In the genomic region with DNA sequence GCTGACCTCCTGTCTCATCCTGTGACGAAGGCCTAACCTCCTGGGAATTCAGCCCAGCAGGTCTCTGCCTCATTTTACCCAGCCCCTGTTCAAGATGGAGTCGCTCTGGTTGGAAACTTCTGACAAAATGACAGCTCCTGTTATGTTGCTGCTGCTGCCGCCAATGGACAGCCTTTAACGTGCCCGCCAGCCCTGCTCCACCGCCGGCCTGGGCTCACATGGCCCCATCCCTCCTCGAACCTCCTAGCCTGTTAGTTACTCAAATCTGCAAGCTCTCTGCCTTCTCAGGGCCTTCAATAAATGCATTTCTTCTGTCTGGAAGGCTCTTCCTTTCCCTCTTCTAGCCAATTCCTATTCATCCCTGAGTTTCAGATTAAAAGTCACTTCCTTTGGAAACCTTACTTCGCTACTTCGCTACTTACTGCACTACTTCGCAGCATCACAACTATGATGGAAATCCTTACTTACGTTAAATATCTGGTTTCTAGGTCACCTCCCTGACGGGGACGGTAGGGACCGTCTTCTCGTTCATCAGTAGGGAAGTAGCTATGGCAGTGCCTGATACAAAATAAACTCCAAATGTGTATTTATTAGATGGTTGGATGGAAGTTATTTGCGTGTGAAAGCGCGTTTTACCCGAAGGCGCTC, we compare ENCODE assay signal across 8 cellular contexts. TPM values are rescaled to one million over a fixed set of nuclear protein-coding genes. Genes with fewer than 3 reads are reported as not detected.
A peak's percentile ranks its signal among the peaks of the same experiment; 100 is the strongest.
DNase-seq lines count a peak whose midpoint lies in the region; ATAC-seq, FAIRE-seq and TF ChIP-seq lines count a peak whose summit lies in the region.

No MANE protein-coding gene starts in this region.

- no peak for TF ChIP-seq RAD21 in H1 (IDR thresholded peaks at IDR 0.05 in 1 of 2, conservative IDR thresholded peaks at IDR 0.05 in 1 of 2; ENCODE audit: low read depth in 2 of 2, low read length in 2 of 2)

- H3K14ac ChIP-seq in H1 (ENCODE audit: insufficient read length) = no peak overlapping the region

- H3F3A ChIP-seq in neural progenitor cell (ENCODE audit: low read depth) = peaks cover 6% of the 10 kb centered on the region

- 49% methylated on average over 21 of the region's 21 CpGs; no CpG with 5 or more reads in 1 of the 2 experiments for WGBS in H1 (ENCODE audit: extremely low coverage in 1 of 2, insufficient coverage in 1 of 2, insufficient read length in 1 of 2, insufficient replicate concordance in 2 of 2, low coverage in 1 of 2, low lambda C conversion rate in 2 of 2, missing lambda C conversion rate in 1 of 2), 2 experiments

- H3K4me2 ChIP-seq in OCI-LY7 (ENCODE audit: low read length) (peak overlapping the region; percentile 80), H1 (ENCODE audit: insufficient read depth in 1 of 2, low read depth in 2 of 2, low read length in 2 of 2) (peak overlapping the region; percentile 94 to 95), neural progenitor cell (peak overlapping the region; percentile 78)

- H4K8ac ChIP-seq in H1 (ENCODE audit: extremely low read depth, insufficient read depth, low read length) = peak overlapping the region; percentile 95; the same call in 1 of the 2 replicates

- H2BK20ac ChIP-seq in H1 (ENCODE audit: low read length) = 0 out of 2 replicates have a peak overlapping the region, but pooled peaks have one; percentile 72

- H4K20me1 ChIP-seq in OCI-LY7 (ENCODE audit: insufficient read depth, low read length) (no peaks in the 10 kb centered on the region), H1 (replicated peaks in 1 of 2; ENCODE audit: control insufficient read depth in 1 of 2, insufficient read depth in 2 of 2, low read length in 2 of 2) (peaks cover 1 to 2% of the 10 kb centered on the region in 2 experiments), neural progenitor cell (ENCODE audit: low read depth) (no peaks in the 10 kb centered on the region)

- H3K79me2 ChIP-seq in OCI-LY7 (ENCODE audit: insufficient read depth, low read depth, low read length) = peaks cover 4% of the 10 kb centered on the region; the same call in 1 of the 2 replicates
- no peaks in the 10 kb centered on the region for H3K79me2 ChIP-seq in H1 (ENCODE audit: control insufficient read depth in 1 of 2, insufficient read depth in 2 of 2, low read length in 2 of 2)
- H3K79me2 ChIP-seq in neural progenitor cell (ENCODE audit: low read depth) = peaks cover 5% of the 10 kb centered on the region

- peak overlapping the region; percentile 93; the same call in 1 of the 2 replicates for H2BK5ac ChIP-seq in H1 (ENCODE audit: low read depth, low read length)

- H3K56ac ChIP-seq in H1 (replicated peaks; ENCODE audit: insufficient read length, low read depth, low read length) = no peak overlapping the region

- H2AFZ ChIP-seq in OCI-LY7 (ENCODE audit: low read length) = peak overlapping the region; percentile 66
- 0 out of 2 replicates have a peak overlapping the region, but pooled peaks have one; percentile 3 for H2AFZ ChIP-seq in H1 (ENCODE audit: low read length)
- peak overlapping the region; percentile 31 for H2AFZ ChIP-seq in neural progenitor cell (replicated peaks)

- TF ChIP-seq POLR2A in H1 (IDR thresholded peaks at IDR 0.05; ENCODE audit: control extremely low read depth in 1 of 2, low read depth in 2 of 2, low read length in 2 of 2) = no peak

- TSS peak; percentile 93 for BruUV-seq in OCI-LY7 (replicated peaks; lab: Mats Ljungman, UMichigan)

- peak overlapping the region; percentile 70 for H4K5ac ChIP-seq in H1 (ENCODE audit: insufficient read length, low read depth, low read length)

- H2AK5ac ChIP-seq in H1 (ENCODE audit: low read depth, low read length) = peak overlapping the region; percentile 70; the same call in 1 of the 2 replicates

- H3K4ac ChIP-seq in H1 (replicated peaks; ENCODE audit: insufficient read length, low read depth, low read length) = peak overlapping the region; percentile 97

- H2BK12ac ChIP-seq in H1 (ENCODE audit: low read depth, low read length) = peak overlapping the region; percentile 96; the same call in 1 of the 2 replicates

- peaks cover 3% of the 10 kb centered on the region for H3K27me3 Mint-ChIP-seq in neural progenitor cell (ENCODE audit: insufficient read depth, low read depth)

- H3K4me3 ChIP-seq in OCI-LY7 (ENCODE audit: low read depth, low read length, poor library complexity, severe bottlenecking) (peak overlapping the region; percentile 79), H1 (ENCODE audit: extremely low read depth in 1 of 4, insufficient read depth in 2 of 4, low read depth in 3 of 4, low read length in 4 of 4) (peak overlapping the region; percentile 50 to 72 (median 62); a peak in 6 of 8 replicates), neural progenitor cell (peak overlapping the region; percentile 52)

- H3K27ac ChIP-seq in OCI-LY7 (ENCODE audit: low read depth, low read length, poor library complexity, severe bottlenecking) = peak overlapping the region; percentile 60
- no peak overlapping the region; the same call in 1 of the 2 replicates for H3K27ac ChIP-seq in H1 (ENCODE audit: low read depth, low read length)
- H3K27ac ChIP-seq in neural progenitor cell = no peak overlapping the region

- H3K9me3 Mint-ChIP-seq in neural progenitor cell = no peaks in the 10 kb centered on the region

- H2BK15ac ChIP-seq in H1 (ENCODE audit: low read length) = peak overlapping the region; percentile 75; the same call in 1 of the 2 replicates

- H3K9me3 ChIP-seq in OCI-LY7 (ENCODE audit: low read length) (no peaks in the 10 kb centered on the region), H1 (ENCODE audit: insufficient read depth in 2 of 2, low read depth in 1 of 2, low read length in 1 of 2) (no peaks in the 10 kb centered on the region), neural progenitor cell (ENCODE audit: low read depth) (no peaks in the 10 kb centered on the region)

- peaks cover 9% of the 10 kb centered on the region for H3K23me2 ChIP-seq in H1 (ENCODE audit: low read depth, low read length)

- H3K4me3 Mint-ChIP-seq in neural progenitor cell = peak overlapping the region; percentile 84

- POLR2A ChIA-PET in OCI-LY7 (lab: Charles Lee) (no interaction called here), H1 (lab: Charles Lee; ENCODE audit: partially characterized antibody) (interaction anchor here (0.8 to 4.3 kb wide), 9 partner anchors 9 to 263 kb away, joined by 3 to 43 read pairs (median 5); a partner anchor contains a TSS)

- H3K23ac ChIP-seq in H1 (ENCODE audit: insufficient read length) = no peak overlapping the region

- peaks cover 30% of the 10 kb centered on the region for H3K4me1 ChIP-seq in OCI-LY7 (ENCODE audit: insufficient read depth, low read length, poor library complexity, severe bottlenecking)
- H3K4me1 ChIP-seq in H1 (replicated peaks in 1 of 4; ENCODE audit: control insufficient read depth in 3 of 4, insufficient read depth in 4 of 4, low read length in 3 of 4) = peaks cover 0 to 15% (median 13%) of the 10 kb centered on the region in 4 experiments; a peak in 6 of 7 replicates
- H3K4me1 ChIP-seq in neural progenitor cell = peaks cover 10% of the 10 kb centered on the region

- intact Hi-C loops in OCI-LY7 (cut with micrococcal nuclease; ENCODE audit: unreplicated experiment) = loop anchor here (5.0 kb wide), 1 partner anchor 403 kb away; no protein-coding TSS in a partner anchor

- H3K36me3 ChIP-seq in OCI-LY7 (ENCODE audit: insufficient read depth, low read length) = peaks cover 9% of the 10 kb centered on the region
- H3K36me3 ChIP-seq in H1 (ENCODE audit: control insufficient read depth in 2 of 4, insufficient read depth in 4 of 4, low read length in 3 of 4) = peaks cover 0 to 4% (median 0%) of the 10 kb centered on the region in 4 experiments; a peak in 1 of 8 replicates
- H3K36me3 ChIP-seq in neural progenitor cell = no peaks in the 10 kb centered on the region

- no peaks in the 10 kb centered on the region for H3K9me2 ChIP-seq in OCI-LY7 (ENCODE audit: insufficient read depth, low read length)

- TF ChIP-seq CTCF in OCI-LY7 (conservative IDR thresholded peaks at IDR 0.05; ENCODE audit: low read length) (no peak), H1 (IDR thresholded peaks at IDR 0.05; ENCODE audit: control extremely low read depth in 1 of 3, insufficient read depth in 1 of 3, low read depth in 1 of 3, low read length in 3 of 3) (no peak), neural progenitor cell (IDR thresholded peaks at IDR 0.05) (no peak)

- H3K4me1 Mint-ChIP-seq in neural progenitor cell = peaks cover 25% of the 10 kb centered on the region

- H3K36me3 Mint-ChIP-seq in neural progenitor cell = no peaks in the 10 kb centered on the region

- H3K9ac ChIP-seq in H1 (replicated peaks in 1 of 4; ENCODE audit: extremely low read depth in 1 of 4, low read depth in 3 of 4, low read length in 3 of 4) = peak overlapping the region in 1 of 4 experiments; percentile 12; a peak in 2 of 7 replicates
- H3K9ac ChIP-seq in neural progenitor cell = no peak overlapping the region

- no peak for FAIRE-seq in H1 (lab: Jason Lieb, UNC)

- DNase-seq in NOMO-1 treated with DMSO at 0.1 percent for 48 hours (lab: John Stamatoyannopoulos, UW; ENCODE audit: unreplicated experiment) = peak; percentile 75
- no peak for DNase-seq in NOMO-1 treated with dmso at 0.1 percent for 144 hours (lab: John Stamatoyannopoulos, UW; ENCODE audit: unreplicated experiment)
- DNase-seq in OCI-LY7 (ENCODE audit: low spot score) = peak; percentile 37
- DNase-seq in H1 (ENCODE audit: low read depth in 1 of 2, low spot score in 2 of 2) = no peak
- no peak for DNase-seq in neural progenitor cell (ENCODE audit: low spot score)
- no peak for DNase-seq in NCI-H146 (lab: John Stamatoyannopoulos, UW)
- DNase-seq in activated CD8-positive, alpha-beta memory T cell treated with anti-CD3 and anti-CD28 coated beads, Interleukin-2, amount 50 U/mL, for 48 hours = no peak

- H3K79me1 ChIP-seq in H1 (ENCODE audit: low read depth, low read length) = no peaks in the 10 kb centered on the region; the same call in 1 of the 2 replicates

- ATAC-seq in GM19463 (IDR thresholded peaks at IDR 0.05; ENCODE audit: unreplicated experiment) = no peak

- peaks cover 0 to 6% (median 0%) of the 10 kb centered on the region in 4 experiments; a peak in 2 of 7 replicates for H3K27me3 ChIP-seq in H1 (replicated peaks in 1 of 4; ENCODE audit: control insufficient read depth in 3 of 4, extremely low read depth in 1 of 4, insufficient read depth in 3 of 4, low read length in 3 of 4)
- H3K27me3 ChIP-seq in neural progenitor cell = peaks cover 34% of the 10 kb centered on the region

- TF ChIP-seq EP300 in H1 (IDR thresholded peaks at IDR 0.05; ENCODE audit: borderline replicate concordance in 1 of 2, low read depth in 2 of 2, low read length in 2 of 2) = no peak

- H2BK120ac ChIP-seq in H1 (replicated peaks; ENCODE audit: low read depth, low read length) = peak overlapping the region; percentile 56

- no peak overlapping the region; the same call in none of the 2 replicates for H3K18ac ChIP-seq in H1 (ENCODE audit: extremely low read depth, low read length)

- CTCF ChIA-PET in OCI-LY7 (lab: Charles Lee; ENCODE audit: unreplicated experiment) (interaction anchor here (0.5 kb wide), 1 partner anchor 481 kb away, joined by 11 read pairs; no protein-coding TSS in a partner anchor), H1 (lab: Charles Lee; ENCODE audit: partially characterized antibody) (interaction anchor here (1.0 to 5.1 kb wide), 4 partner anchors 8 to 18 kb away, joined by 4 to 28 read pairs (median 10); no protein-coding TSS in a partner anchor)

- H3K27ac Mint-ChIP-seq in neural progenitor cell = no peak overlapping the region

- H4K91ac ChIP-seq in H1 (replicated peaks; ENCODE audit: insufficient read length, low read length) = peak overlapping the region; percentile 45

RNA-seq across cellular contexts. Expression of a gene that starts 0.5 kb away (rescaled TPM):
- total RNA-seq in OCI-LY7 (2014; rRNA removed; shearing (Covaris generic)) = 25.3 and 37.6 TPM in 2 replicates
- 42.8 and 46.6 TPM in 2 replicates for total RNA-seq in OCI-LY7 (2022)
- 19.4 and 21.3 TPM in 2 replicates for total RNA-seq in H1 (2021; fragmentation: NEBNext Ultra II Directional; extraction: Animal tissue kit (Norgen Biotek cat#: 25700))
- polyA plus RNA-seq in H1 (2011; rRNA removed) = 21.6 and 34.5 TPM in 2 replicates
- 29.6 TPM for polyA plus RNA-seq in H1 (2011; cell fraction: cytosol; rRNA removed)
- 75.7 TPM for polyA plus RNA-seq in H1 (2011; cell fraction: nucleus; rRNA removed)
- polyA plus RNA-seq in H1 (2012, experiment 1 of 2) = 18.1 to 23.6 TPM (median 22.0 TPM) in 4 replicates
- polyA plus RNA-seq in H1 (2012, experiment 2 of 2) = 21.0 TPM
- 26.7 TPM for polyA plus RNA-seq in H1 (2013, experiment 1 of 2)
- polyA plus RNA-seq in H1 (2013, experiment 2 of 2) = 22.1 TPM
- polyA minus RNA-seq in H1 (2011; rRNA and poly(A)+ RNA removed) = 10.9 and 12.6 TPM in 2 replicates
- 18.3 TPM for polyA minus RNA-seq in H1 (2011; cell fraction: cytosol; rRNA and poly(A)+ RNA removed)
- 27.9 TPM for polyA minus RNA-seq in H1 (2011; cell fraction: nucleus; rRNA and poly(A)+ RNA removed)
- total RNA-seq in neural progenitor cell (ENCODE audit: low replicate concordance) = 6.2 and 24.7 TPM in 2 replicates

RNA-seq across cellular contexts. Expression of a gene that starts 17.2 kb away (rescaled TPM):
- 1.1 and 2.5 TPM in 2 replicates for total RNA-seq in OCI-LY7 (2014; rRNA removed; shearing (Covaris generic))
- total RNA-seq in OCI-LY7 (2022) (2.1 and 2.2 TPM in 2 replicates), neural progenitor cell (ENCODE audit: low replicate concordance) (2.2 and 2.6 TPM in 2 replicates)
- 0.88 and 1.1 TPM in 2 replicates for total RNA-seq in H1 (2021; fragmentation: NEBNext Ultra II Directional; extraction: Animal tissue kit (Norgen Biotek cat#: 25700))
- polyA plus RNA-seq in H1 (2011; rRNA removed) = 1.0 and 1.8 TPM in 2 replicates
- polyA plus RNA-seq in H1 (2011; cell fraction: cytosol; rRNA removed) = 1.1 TPM
- polyA plus RNA-seq in H1 (2011; cell fraction: nucleus; rRNA removed) = 3.2 TPM
- polyA plus RNA-seq in H1 (2012, experiment 1 of 2) = 0.76 to 1.6 TPM (median 1.5 TPM) in 4 replicates
- polyA plus RNA-seq in H1 (2012, experiment 2 of 2) = 0.97 TPM
- 0.83 TPM for polyA plus RNA-seq in H1 (2013, experiment 1 of 2)
- 0.75 TPM for polyA plus RNA-seq in H1 (2013, experiment 2 of 2)
- polyA minus RNA-seq in H1 (2011; rRNA and poly(A)+ RNA removed) = 0.41 and 0.54 TPM in 2 replicates
- not detected for polyA minus RNA-seq in H1 (2011; cell fraction: cytosol; rRNA and poly(A)+ RNA removed)
- 1.6 TPM for polyA minus RNA-seq in H1 (2011; cell fraction: nucleus; rRNA and poly(A)+ RNA removed)

RNA-seq across cellular contexts. Expression of a gene that starts 26.4 kb away (rescaled TPM):
- 32.6 and 42.9 TPM in 2 replicates for total RNA-seq in OCI-LY7 (2014; rRNA removed; shearing (Covaris generic))
- total RNA-seq in OCI-LY7 (2022) = 123 and 125 TPM in 2 replicates
- total RNA-seq in H1 (2021; fragmentation: NEBNext Ultra II Directional; extraction: Animal tissue kit (Norgen Biotek cat#: 25700)) = 100 and 109 TPM in 2 replicates
- polyA plus RNA-seq in H1 (2011; rRNA removed) = 64.5 and 110 TPM in 2 replicates
- 53.4 TPM for polyA plus RNA-seq in H1 (2011; cell fraction: cytosol; rRNA removed)
- polyA plus RNA-seq in H1 (2011; cell fraction: nucleus; rRNA removed) = 187 TPM
- polyA plus RNA-seq in H1 (2012, experiment 1 of 2) = 103 to 110 TPM (median 106 TPM) in 4 replicates
- 95.9 TPM for polyA plus RNA-seq in H1 (2012, experiment 2 of 2)
- polyA plus RNA-seq in H1 (2013, experiment 1 of 2) = 125 TPM
- 124 TPM for polyA plus RNA-seq in H1 (2013, experiment 2 of 2)
- polyA minus RNA-seq in H1 (2011; rRNA and poly(A)+ RNA removed) = 41.2 and 50.8 TPM in 2 replicates
- 35.5 TPM for polyA minus RNA-seq in H1 (2011; cell fraction: cytosol; rRNA and poly(A)+ RNA removed)
- polyA minus RNA-seq in H1 (2011; cell fraction: nucleus; rRNA and poly(A)+ RNA removed) = 34.3 TPM
- total RNA-seq in neural progenitor cell (ENCODE audit: low replicate concordance) = 6.1 and 21.6 TPM in 2 replicates

RNA-seq across cellular contexts. Expression of a gene that starts 31.4 kb away (rescaled TPM):
- 31.6 and 33.6 TPM in 2 replicates for total RNA-seq in OCI-LY7 (2014; rRNA removed; shearing (Covaris generic))
- total RNA-seq in OCI-LY7 (2022) (51.2 and 53.5 TPM in 2 replicates), neural progenitor cell (ENCODE audit: low replicate concordance) (15.8 and 21.3 TPM in 2 replicates)
- total RNA-seq in H1 (2021; fragmentation: NEBNext Ultra II Directional; extraction: Animal tissue kit (Norgen Biotek cat#: 25700)) = 27.5 and 34.2 TPM in 2 replicates
- 25.4 and 27.0 TPM in 2 replicates for polyA plus RNA-seq in H1 (2011; rRNA removed)
- 30.8 TPM for polyA plus RNA-seq in H1 (2011; cell fraction: cytosol; rRNA removed)
- 56.8 TPM for polyA plus RNA-seq in H1 (2011; cell fraction: nucleus; rRNA removed)
- polyA plus RNA-seq in H1 (2012, experiment 1 of 2) = 28.6 to 35.7 TPM (median 31.2 TPM) in 4 replicates
- 36.6 TPM for polyA plus RNA-seq in H1 (2012, experiment 2 of 2)
- polyA plus RNA-seq in H1 (2013, experiment 1 of 2) = 34.8 TPM
- polyA plus RNA-seq in H1 (2013, experiment 2 of 2) = 33.0 TPM
- polyA minus RNA-seq in H1 (2011; rRNA and poly(A)+ RNA removed) = 44.0 and 45.4 TPM in 2 replicates
- polyA minus RNA-seq in H1 (2011; cell fraction: cytosol; rRNA and poly(A)+ RNA removed) = 17.0 TPM
- polyA minus RNA-seq in H1 (2011; cell fraction: nucleus; rRNA and poly(A)+ RNA removed) = 35.2 TPM

RNA-seq across cellular contexts. Expression of a gene that starts 42.0 kb away (rescaled TPM):
- 27.3 and 40.5 TPM in 2 replicates for total RNA-seq in OCI-LY7 (2014; rRNA removed; shearing (Covaris generic))
- total RNA-seq in OCI-LY7 (2022) (33.3 and 36.4 TPM in 2 replicates), neural progenitor cell (ENCODE audit: low replicate concordance) (22.8 and 23.7 TPM in 2 replicates)
- 21.9 and 22.7 TPM in 2 replicates for total RNA-seq in H1 (2021; fragmentation: NEBNext Ultra II Directional; extraction: Animal tissue kit (Norgen Biotek cat#: 25700))
- polyA plus RNA-seq in H1 (2011; rRNA removed) = 9.5 and 11.5 TPM in 2 replicates
- 18.9 TPM for polyA plus RNA-seq in H1 (2011; cell fraction: cytosol; rRNA removed)
- polyA plus RNA-seq in H1 (2011; cell fraction: nucleus; rRNA removed) = 16.3 TPM
- polyA plus RNA-seq in H1 (2012, experiment 1 of 2) = 26.9 to 30.2 TPM (median 28.3 TPM) in 4 replicates
- 7.3 TPM for polyA plus RNA-seq in H1 (2012, experiment 2 of 2)
- polyA plus RNA-seq in H1 (2013, experiment 1 of 2) = 24.6 TPM
- polyA plus RNA-seq in H1 (2013, experiment 2 of 2) = 22.9 TPM
- 7.3 and 10.0 TPM in 2 replicates for polyA minus RNA-seq in H1 (2011; rRNA and poly(A)+ RNA removed)
- polyA minus RNA-seq in H1 (2011; cell fraction: cytosol; rRNA and poly(A)+ RNA removed) = 7.6 TPM
- polyA minus RNA-seq in H1 (2011; cell fraction: nucleus; rRNA and poly(A)+ RNA removed) = 17.1 TPM

Comparison
In these comparisons a context has a peak if more than half of its experiments do, and no peak if none do; other contexts are left out.
1. DNase-seq: peak in NOMO-1 treated with DMSO at 0.1 percent for 48 hours (single experiment) and OCI-LY7 (single experiment); none in NOMO-1 treated with dmso at 0.1 percent for 144 hours (single experiment), H1 (0 of 2), neural progenitor cell (single experiment), NCI-H146 (single experiment) and activated CD8-positive, alpha-beta memory T cell treated with anti-CD3 and anti-CD28 coated beads, Interleukin-2, amount 50 U/mL, for 48 hours (single experiment).
2. H2AFZ ChIP-seq: peak in every context shown above with its lines; median percentile 66 in OCI-LY7; 31 in neural progenitor cell; 3 in H1.
3. Peak in every context shown above with its lines, with median percentiles within 50 percentile points of each other: H3K4me2 ChIP-seq and H3K4me3 ChIP-seq.